Comparison of ENCODE assay signal across 15 cellular contexts in the genomic region with DNA sequence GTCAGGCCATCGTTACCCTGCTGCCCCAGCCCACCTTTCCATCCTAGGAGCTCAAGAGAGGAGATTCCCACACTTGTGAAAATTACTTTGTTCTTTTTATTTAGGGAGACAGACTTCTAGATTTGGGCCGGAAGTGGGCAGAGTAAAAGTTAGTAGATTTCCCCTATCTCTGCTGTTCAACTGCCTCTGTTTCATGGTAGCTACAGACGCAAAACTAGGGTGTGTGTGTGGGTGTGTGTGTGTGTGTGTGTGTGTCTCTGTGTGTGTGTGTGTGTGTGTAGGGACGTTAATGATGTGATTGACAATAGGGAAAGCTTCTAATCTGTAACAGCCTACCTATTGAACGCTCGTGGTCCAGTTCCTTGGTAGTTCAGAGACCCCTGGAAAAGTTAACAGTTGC. TPM values are rescaled to one million over a fixed set of nuclear protein-coding genes. Genes with fewer than 3 reads are reported as not detected.
DNase-seq lines count a peak whose midpoint lies in the region; ATAC-seq, FAIRE-seq and TF ChIP-seq lines count a peak whose summit lies in the region.
"Had no signal": no experiment of that assay in that cellular context is flagged by ENCODE, and none has a peak within 500 bp of the region (broad histone marks: within the 10 kb centered on the region; RNA-seq: fewer than 3 reads in every experiment).

No MANE protein-coding gene starts in this region.

- H3K9me3 Mint-ChIP-seq in H9, result no peaks in the 10 kb centered on the region; a peak in 1 of 5 replicates
- no peaks in the 10 kb centered on the region for H3K9me3 Mint-ChIP-seq in activated T-helper 17 cell treated with anti-CD3 and anti-CD28 coated beads, Interleukin-2, amount 50 U/mL, for 72 hours
- no peaks in the 10 kb centered on the region for H3K9me3 Mint-ChIP-seq in natural killer cell treated with Interleukin-12 subunit alpha and Interleukin-12 subunit beta and Interleukin-15 and Interleukin-18, amount 100 ng/mL, for 72 hours
- H3K9me3 Mint-ChIP-seq: mesothelial cell of epicardium had no signal

- no peaks in the 10 kb centered on the region for H3K9me3 ChIP-seq in H9 (ENCODE audit: control insufficient read depth, low read depth, low read length)
- no peaks in the 10 kb centered on the region for H3K9me3 ChIP-seq in esophagus muscularis mucosa
- H3K9me3 ChIP-seq: breast epithelium had no signal

- no peak overlapping the region for H2AFZ ChIP-seq in H9 (ENCODE audit: low read length)
- H2AFZ ChIP-seq: PC-9 had no signal

- H3K27me3 Mint-ChIP-seq in H9 (ENCODE audit: low read depth), result peaks cover 8% of the 10 kb centered on the region
- H3K27me3 Mint-ChIP-seq in activated T-helper 17 cell treated with anti-CD3 and anti-CD28 coated beads, Interleukin-2, amount 50 U/mL, for 72 hours, result no peaks in the 10 kb centered on the region
- H3K27me3 Mint-ChIP-seq in natural killer cell treated with Interleukin-12 subunit alpha and Interleukin-12 subunit beta and Interleukin-15 and Interleukin-18, amount 100 ng/mL, for 72 hours, result peaks cover 0 to 5% of the 10 kb centered on the region in 2 donors

- no peaks in the 10 kb centered on the region for H3K36me3 Mint-ChIP-seq in H9 (ENCODE audit: insufficient read depth in 1 of 3, low read depth in 3 of 3)
- H3K36me3 Mint-ChIP-seq in activated T-helper 17 cell treated with anti-CD3 and anti-CD28 coated beads, Interleukin-2, amount 50 U/mL, for 72 hours (ENCODE audit: low read depth), result no peaks in the 10 kb centered on the region
- no peaks in the 10 kb centered on the region for H3K36me3 Mint-ChIP-seq in natural killer cell treated with Interleukin-12 subunit alpha and Interleukin-12 subunit beta and Interleukin-15 and Interleukin-18, amount 100 ng/mL, for 72 hours
- H3K36me3 Mint-ChIP-seq: mesothelial cell of epicardium had no signal

- no peak overlapping the region for H3K18ac ChIP-seq in H9 (ENCODE audit: insufficient read length, low read depth, low read length)

- no peak for FAIRE-seq in RCC 7860 (lab: Jason Lieb, UNC)

- peak overlapping the region in 1 of 3 experiments; percentile 6; a peak in 2 of 7 replicates for H3K27ac Mint-ChIP-seq in H9
- peak overlapping the region; percentile 58 for H3K27ac Mint-ChIP-seq in activated T-helper 17 cell treated with anti-CD3 and anti-CD28 coated beads, Interleukin-2, amount 50 U/mL, for 72 hours
- peak overlapping the region in 1 of 2 donors; percentile 89 for H3K27ac Mint-ChIP-seq in natural killer cell treated with Interleukin-12 subunit alpha and Interleukin-12 subunit beta and Interleukin-15 and Interleukin-18, amount 100 ng/mL, for 72 hours
- H3K27ac Mint-ChIP-seq: mesothelial cell of epicardium had no signal

- TF ChIP-seq CTCF in H9 (conservative IDR thresholded peaks at IDR 0.05) (no peak), esophagus muscularis mucosa (IDR thresholded peaks at IDR 0.05) (no peak)

- H2BK5ac ChIP-seq in H9 (ENCODE audit: insufficient read length, low read length), result no peak overlapping the region

- intact Hi-C loops in esophagus muscularis mucosa (cut with DNase I), result no loop called here

- TF ChIP-seq POLR2A in esophagus muscularis mucosa (IDR thresholded peaks at IDR 0.05; ENCODE audit: low read depth), result no peak

- H4K8ac ChIP-seq in H9 (replicated peaks; ENCODE audit: insufficient read length, low read depth, low read length), result no peak overlapping the region

- peak; percentile 56 for DNase-seq in CMK (ENCODE audit: low read depth)
- no peak for DNase-seq in H9
- DNase-seq in natural killer cell treated with Interleukin-12 subunit alpha and Interleukin-12 subunit beta and Interleukin-15 and Interleukin-18, amount 100 ng/mL, for 72 hours (ENCODE audit: low spot score), result no peak
- DNase-seq in germinal center (ENCODE audit: low spot score), result no peak
- DNase-seq in esophagus muscularis mucosa (ENCODE audit: extremely low spot score), result no peak
- no peak for DNase-seq in RCC 7860 (ENCODE audit: low spot score)
- DNase-seq: DMS153, MM.1S, NCI-H226, PC-9 had no signal

- H3K27me3 ChIP-seq in H9 (ENCODE audit: insufficient read depth, low read length), result no peaks in the 10 kb centered on the region
- peaks cover 0 to 4% (median 0%) of the 10 kb centered on the region in 4 donors for H3K27me3 ChIP-seq in esophagus muscularis mucosa
- H3K27me3 ChIP-seq: breast epithelium had no signal

- H3K4me1 ChIP-seq in H9 (ENCODE audit: insufficient read depth, low read length) (no peaks in the 10 kb centered on the region), esophagus muscularis mucosa (no peaks in the 10 kb centered on the region)
- H3K4me1 ChIP-seq: breast epithelium had no signal

- H2BK20ac ChIP-seq in H9 (ENCODE audit: low read depth, low read length, poor library complexity, severe bottlenecking), result no peak overlapping the region

- H3K23me2 ChIP-seq in H9 (ENCODE audit: insufficient read length, low read depth, low read length, poor library complexity, severe bottlenecking), result no peaks in the 10 kb centered on the region

- H3K9ac ChIP-seq in H9 (ENCODE audit: extremely low read depth, insufficient read length, low read length), result no peak overlapping the region

- H2BK120ac ChIP-seq in H9 (ENCODE audit: low read depth, low read length, poor library complexity, severe bottlenecking), result no peak overlapping the region

- H2BK15ac ChIP-seq in H9 (ENCODE audit: low read depth, low read length), result no peak overlapping the region

- no peak for TF ChIP-seq EP300 in esophagus muscularis mucosa (IDR thresholded peaks at IDR 0.05)

- H3K4me3 Mint-ChIP-seq in H9, result peak overlapping the region in 1 of 2 experiments; percentile 37; a peak in 1 of 5 replicates
- H3K4me3 Mint-ChIP-seq in activated T-helper 17 cell treated with anti-CD3 and anti-CD28 coated beads, Interleukin-2, amount 50 U/mL, for 72 hours, result peak overlapping the region; percentile 68
- no peak overlapping the region for H3K4me3 Mint-ChIP-seq in natural killer cell treated with Interleukin-12 subunit alpha and Interleukin-12 subunit beta and Interleukin-15 and Interleukin-18, amount 100 ng/mL, for 72 hours
- H3K4me3 Mint-ChIP-seq: mesothelial cell of epicardium had no signal

- H4K91ac ChIP-seq in H9 (ENCODE audit: insufficient read length, low read depth, low read length), result no peak overlapping the region

- no peaks in the 10 kb centered on the region for H3K79me2 ChIP-seq in H9 (ENCODE audit: insufficient read depth, low read length)

- peaks cover 0 to 6% of the 10 kb centered on the region in 2 experiments; a peak in 1 of 4 replicates for H3K4me1 Mint-ChIP-seq in H9
- H3K4me1 Mint-ChIP-seq in activated T-helper 17 cell treated with anti-CD3 and anti-CD28 coated beads, Interleukin-2, amount 50 U/mL, for 72 hours, result no peaks in the 10 kb centered on the region
- H3K4me1 Mint-ChIP-seq in natural killer cell treated with Interleukin-12 subunit alpha and Interleukin-12 subunit beta and Interleukin-15 and Interleukin-18, amount 100 ng/mL, for 72 hours (ENCODE audit: low read depth in 2 of 2), result peaks cover 0 to 7% of the 10 kb centered on the region in 2 donors

- H3T11ph ChIP-seq in H9 (ENCODE audit: low read length), result no peak overlapping the region

- peak overlapping the region in 2 of 4 donors; percentile 12 to 32 for H3K4me3 ChIP-seq in esophagus muscularis mucosa
- H3K4me3 ChIP-seq: PC-9 had no signal

- no peak overlapping the region for H3K27ac ChIP-seq in H9 (ENCODE audit: insufficient read length, low read depth, low read length)
- H3K27ac ChIP-seq in esophagus muscularis mucosa (replicated peaks in 1 of 4), result no peak overlapping the region
- H3K27ac ChIP-seq: breast epithelium, epithelial cell of prostate, PC-9 had no signal

- H3K23ac ChIP-seq in H9 (ENCODE audit: insufficient read length, low read depth, low read length), result no peak overlapping the region

- H3K14ac ChIP-seq in H9 (ENCODE audit: insufficient read depth, low read length), result no peak overlapping the region

- H4K5ac ChIP-seq in H9 (ENCODE audit: insufficient read length, low read depth, low read length), result no peak overlapping the region

- WGBS in H9 (ENCODE audit: extremely low coverage, insufficient read length, low lambda C conversion rate), result no CpG with 5 or more reads among the region's 6 CpGs
- 81% methylated on average over 6 of the region's 6 CpGs for WGBS in esophagus muscularis mucosa

- no peak overlapping the region for H2BK12ac ChIP-seq in H9 (ENCODE audit: insufficient read length, low read depth, low read length)

- no peak overlapping the region for H3K56ac ChIP-seq in H9 (ENCODE audit: insufficient read length, low read depth, low read length)

- no peaks in the 10 kb centered on the region for H3K79me1 ChIP-seq in H9 (ENCODE audit: insufficient read depth, low read depth, low read length, poor library complexity, severe bottlenecking)

- no peak overlapping the region for H3K4ac ChIP-seq in H9 (ENCODE audit: low read depth, low read length)

- peak overlapping the region; percentile 49 for H3K4me2 ChIP-seq in H9 (ENCODE audit: insufficient read depth, insufficient read length, low read length)
- H3K4me2 ChIP-seq: PC-9 had no signal

- H3K36me3 ChIP-seq in esophagus muscularis mucosa, result no peaks in the 10 kb centered on the region
- H3K36me3 ChIP-seq: breast epithelium had no signal

- peak; percentile 40 for ATAC-seq in activated T-helper 17 cell treated with anti-CD3 and anti-CD28 coated beads, Interleukin-2, amount 50 U/mL, for 72 hours (replicated peaks)
- ATAC-seq in natural killer cell treated with Interleukin-12 subunit alpha and Interleukin-12 subunit beta and Interleukin-15 and Interleukin-18, amount 100 ng/mL, for 72 hours, result peak; percentile 6 to 30

- H2AK5ac ChIP-seq in H9 (ENCODE audit: insufficient read length, low read length), result no peak overlapping the region

- no peaks in the 10 kb centered on the region for H4K20me1 ChIP-seq in H9 (ENCODE audit: control insufficient read depth, insufficient read depth, insufficient read length)

RNA-seq across cellular contexts. Expression of gene PSMA8, which starts 0.4 kb away (rescaled TPM):
- total RNA-seq in H9 (2021) (not detected in 2 replicates), esophagus muscularis mucosa (not detected)
- total RNA-seq in activated T-helper 17 cell treated with anti-CD3 and anti-CD28 coated beads, Interleukin-2, amount 50 U/mL, for 72 hours, result under 1 TPM in 1 of 2 donors, not detected in 1; 0.58 TPM
- total RNA-seq in natural killer cell treated with Interleukin-12 subunit alpha and Interleukin-12 subunit beta and Interleukin-15 and Interleukin-18, amount 100 ng/mL, for 72 hours, result 1 to 10 TPM in 1 of 2 donors, under 1 TPM in 1; 0.31 to 1.3 TPM
- total RNA-seq: breast epithelium, mesothelial cell of epicardium, PC-9, pulmonary artery endothelial cell had no signal

RNA-seq across cellular contexts. Expression of gene SS18, which starts 43.7 kb away (rescaled TPM):
- total RNA-seq in H9 (2021), result 86.4 and 87.9 TPM in 2 replicates
- total RNA-seq in activated T-helper 17 cell treated with anti-CD3 and anti-CD28 coated beads, Interleukin-2, amount 50 U/mL, for 72 hours, result 10 to 100 TPM; 66.3 to 74.0 TPM
- total RNA-seq in natural killer cell treated with Interleukin-12 subunit alpha and Interleukin-12 subunit beta and Interleukin-15 and Interleukin-18, amount 100 ng/mL, for 72 hours, result 10 to 100 TPM; 69.5 to 81.4 TPM
- 100 to 1,000 TPM in 1 of 4 donors, 10 to 100 TPM in 3; 74.1 to 166 (median 84.3) TPM for total RNA-seq in esophagus muscularis mucosa
